28 cellular contexts compared by ENCODE assay signal in genomic region chr3:50695031-50695430, GRCh38.
"Had no signal": no experiment of that assay in that cellular context is flagged by ENCODE, and none has a peak within 500 bp of the region (broad histone marks: within the 10 kb centered on the region; RNA-seq: fewer than 3 reads in every experiment).

No MANE protein-coding gene starts in this region.

- H3K27ac ChIP-seq: stomach, suprapubic skin, testis, thoracic aorta, thyroid gland, tibial artery, tibial nerve, transverse colon, upper lobe of left lung, upper lobe of right lung, uterus, vagina had no signal

- H3K4me1 ChIP-seq: stomach, suprapubic skin, testis, thyroid gland, tibial artery, tibial nerve, transverse colon, upper lobe of left lung, upper lobe of right lung, uterus, vagina had no signal

- H3K36me3 ChIP-seq: stomach, suprapubic skin, thoracic aorta, thyroid gland, tibial artery, tibial nerve, transverse colon, upper lobe of left lung, upper lobe of right lung, uterus, vagina had no signal

- H3K9me3 Mint-ChIP-seq: stimulated activated effector memory CD8-positive, alpha-beta T cell treated with anti-CD3 and anti-CD28 coated beads, Interleukin-12 subunit alpha, Interleukin-12 subunit beta, amount 100 ng/mL, for 72 hours had no signal

- H3K4me1 Mint-ChIP-seq: stimulated activated effector memory CD8-positive, alpha-beta T cell treated with anti-CD3 and anti-CD28 coated beads, Interleukin-12 subunit alpha, Interleukin-12 subunit beta, amount 100 ng/mL, for 72 hours; stimulated activated memory B cell treated with anti-CD40 and anti-IgM and Interleukin-4, amounts not matched to agents 10 μg/mL and 1 μg/mL and 100 μg/mL, for 72 hours; stimulated activated naive B cell treated with anti-CD40 and anti-IgM and Interleukin-4, amounts not matched to agents 10 μg/mL and 1 μg/mL and 100 μg/mL, for 72 hours; stimulated activated naive CD8-positive, alpha-beta T cell treated with anti-CD3 and anti-CD28 coated beads, Interleukin-15, amount 100 ng/mL, for 72 hours had no signal

- H3K36me3 Mint-ChIP-seq: stimulated activated effector memory CD8-positive, alpha-beta T cell treated with anti-CD3 and anti-CD28 coated beads, Interleukin-12 subunit alpha, Interleukin-12 subunit beta, amount 100 ng/mL, for 72 hours had no signal

- H3K9me3 ChIP-seq: suprapubic skin, testis, thoracic aorta, thyroid gland, tibial artery, upper lobe of right lung, uterus, vagina had no signal

- H3K27me3 ChIP-seq: suprapubic skin, testis, thyroid gland, tibial artery, tibial nerve, transverse colon, upper lobe of left lung, upper lobe of right lung, uterus, vagina had no signal

- H3K27me3 Mint-ChIP-seq: stimulated activated memory B cell treated with anti-CD40 and anti-IgM and Interleukin-4, amounts not matched to agents 10 μg/mL and 1 μg/mL and 100 μg/mL, for 72 hours; stimulated activated naive CD8-positive, alpha-beta T cell treated with anti-CD3 and anti-CD28 coated beads, Interleukin-15, amount 100 ng/mL, for 72 hours; stimulated activated naive CD8-positive, alpha-beta T cell treated with anti-CD3 and anti-CD28 coated beads, Interleukin-15, Interleukin-2, amounts not matched to agents 100 ng/mL and 50 ng/mL, for 24 hours had no signal

- H3K27ac Mint-ChIP-seq: stimulated activated effector memory CD8-positive, alpha-beta T cell treated with anti-CD3 and anti-CD28 coated beads, Interleukin-12 subunit alpha, Interleukin-12 subunit beta, amount 100 ng/mL, for 72 hours; stimulated activated memory B cell treated with anti-CD40 and anti-IgM and Interleukin-4, amounts not matched to agents 10 μg/mL and 1 μg/mL and 100 μg/mL, for 72 hours; stimulated activated naive B cell treated with anti-CD40 and anti-IgM and Interleukin-4, amounts not matched to agents 10 μg/mL and 1 μg/mL and 100 μg/mL, for 72 hours; stimulated activated naive CD8-positive, alpha-beta T cell treated with anti-CD3 and anti-CD28 coated beads, Interleukin-15, amount 100 ng/mL, for 72 hours; stimulated activated naive CD8-positive, alpha-beta T cell treated with anti-CD3 and anti-CD28 coated beads, Interleukin-15, Interleukin-2, amounts not matched to agents 100 ng/mL and 50 ng/mL, for 24 hours; type B pancreatic cell had no signal

- FAIRE-seq: urothelium cell line had no signal

- H3K4me3 Mint-ChIP-seq: stimulated activated effector memory CD8-positive, alpha-beta T cell treated with anti-CD3 and anti-CD28 coated beads, Interleukin-12 subunit alpha, Interleukin-12 subunit beta, amount 100 ng/mL, for 72 hours; stimulated activated memory B cell treated with anti-CD40 and anti-IgM and Interleukin-4, amounts not matched to agents 10 μg/mL and 1 μg/mL and 100 μg/mL, for 72 hours; stimulated activated naive B cell treated with anti-CD40 and anti-IgM and Interleukin-4, amounts not matched to agents 10 μg/mL and 1 μg/mL and 100 μg/mL, for 72 hours; stimulated activated naive CD8-positive, alpha-beta T cell treated with anti-CD3 and anti-CD28 coated beads, Interleukin-15, amount 100 ng/mL, for 72 hours; stimulated activated naive CD8-positive, alpha-beta T cell treated with anti-CD3 and anti-CD28 coated beads, Interleukin-15, Interleukin-2, amounts not matched to agents 100 ng/mL and 50 ng/mL, for 24 hours; type B pancreatic cell had no signal

- DNase-seq: stimulated activated CD4-positive, alpha-beta T cell treated with anti-CD3 and anti-CD28 coated beads, Interleukin-2, amount 100 ng/mL, for 48 hours; stimulated activated CD4-positive, alpha-beta T cell treated with anti-CD3 and anti-CD28 coated beads, Interleukin-4, amount 100 ng/mL, for 1 hour; stimulated activated CD4-positive, alpha-beta T cell treated with anti-CD3 and anti-CD28 coated beads, Interleukin-4, amount 100 ng/mL, for 24 hours; stimulated activated CD4-positive, alpha-beta T cell treated with anti-CD3 and anti-CD28 coated beads, Interleukin-4, amount 100 ng/mL, for 4 hours; stimulated activated CD8-positive, alpha-beta memory T cell treated with anti-CD3 and anti-CD28 coated beads, Interleukin-4, amount 100 ng/mL, for 48 hours; stimulated activated naive B cell treated with anti-CD40 and anti-IgM and Interleukin-4, amounts not matched to agents 10 μg/mL and 1 μg/mL and 100 μg/mL, for 72 hours; stimulated activated naive CD4-positive, alpha-beta T cell; stimulated activated naive CD4-positive, alpha-beta T cell treated with Interleukin-2 at 50 U/mL for 16 hours; stimulated activated naive CD8-positive, alpha-beta T cell treated with anti-CD3 and anti-CD28 coated beads, Interleukin-15, amount 100 ng/mL, for 72 hours; stimulated activated naive CD8-positive, alpha-beta T cell treated with anti-CD3 and anti-CD28 coated beads, Interleukin-15, Interleukin-2, amounts not matched to agents 100 U/mL and 50 U/mL, for 24 hours; stomach; substantia nigra; testis; thyroid gland; tibial artery; transverse colon; upper lobe of left lung; upper lobe of right lung; uterus had no signal

- H3K4me3 ChIP-seq: stomach, suprapubic skin, testis, thoracic aorta, thyroid gland, tibial artery, tibial nerve, transverse colon, upper lobe of left lung, upper lobe of right lung, uterus, vagina had no signal
